ENCODE assay signal across 3 cellular contexts in genomic region chr4:48758703-48759102, GRCh38. TPM values are rescaled to one million over a fixed set of nuclear protein-coding genes. Genes with fewer than 3 reads are reported as not detected.
DNase-seq lines count a peak whose midpoint lies in the region; ATAC-seq, FAIRE-seq and TF ChIP-seq lines count a peak whose summit lies in the region.
"Not testable (repeated sequence)": the region's sequence is repeated elsewhere in the genome, so short reads cannot be mapped to it uniquely, and the experiment has no call there.

No MANE protein-coding gene starts in this region.

- not testable (repeated sequence) for TF ChIP-seq POLR2A in K562 (conservative IDR thresholded peaks at IDR 0.05)

- not testable (repeated sequence) for TF ChIP-seq RAD21 in K562 (CRISPR knock-in tag; conservative IDR thresholded peaks at IDR 0.05 in 1 of 2, IDR thresholded peaks at IDR 0.05 in 1 of 2)

- not testable (repeated sequence) for TF ChIP-seq CTCF in HEK293 (tag by site-specific recombination; IDR thresholded peaks at IDR 0.05); K562 (IDR thresholded peaks at IDR 0.05 in 2 of 3, conservative IDR thresholded peaks at IDR 0.05 in 1 of 3; ENCODE audit: insufficient read depth in 2 of 3, low read depth in 1 of 3, low read length in 3 of 3)

- H3K9me3 Mint-ChIP-seq in activated naive CD8-positive, alpha-beta T cell (ENCODE audit: low read depth), result not testable (repeated sequence)

- H3K79me2 ChIP-seq in K562 (ENCODE audit: control insufficient read depth, insufficient read depth, low read length), result peaks cover 53% of the 10 kb centered on the region

- H3K4me2 ChIP-seq in K562 (ENCODE audit: insufficient read depth, low read length), result not testable (repeated sequence)

- not testable (repeated sequence) for ATAC-seq in K562

- not testable (repeated sequence) for TF ChIP-seq EP300 in K562 (IDR thresholded peaks at IDR 0.05; ENCODE audit: low read length)

- H3K27me3 Mint-ChIP-seq in activated naive CD8-positive, alpha-beta T cell, result not testable (repeated sequence)

- H3K4me3 ChIP-seq in HEK293 (ENCODE audit: low read depth, low read length); K562: not testable (repeated sequence)

- not testable (repeated sequence) for H3K27me3 ChIP-seq in K562 (ENCODE audit: control insufficient read depth in 2 of 2, insufficient read depth in 2 of 2, low read length in 2 of 2)

- H3K36me3 Mint-ChIP-seq in activated naive CD8-positive, alpha-beta T cell, result peaks cover 15% of the 10 kb centered on the region

- WGBS in K562 (ENCODE audit: insufficient coverage, low coverage, missing lambda C conversion rate), result 86% methylated on average over 5 of the region's 5 CpGs

- H3K4me1 ChIP-seq in HEK293 (ENCODE audit: control insufficient read depth, insufficient read depth, low read length); K562 (replicated peaks in 1 of 2; ENCODE audit: control insufficient read depth in 2 of 2, insufficient read depth in 2 of 2, low read length in 2 of 2): not testable (repeated sequence)

- in situ Hi-C loops in K562 (cut with MboI), result not testable (repeated sequence)

- H3K9ac ChIP-seq in K562 (ENCODE audit: insufficient read depth in 1 of 2, low read depth in 2 of 2, low read length in 2 of 2), result not testable (repeated sequence)

- peak overlapping the region; percentile 34 for H3K27ac Mint-ChIP-seq in activated naive CD8-positive, alpha-beta T cell

- FAIRE-seq in K562 (lab: Jason Lieb, UNC), result not testable (repeated sequence)

- peaks cover 49% of the 10 kb centered on the region for H3K4me1 Mint-ChIP-seq in activated naive CD8-positive, alpha-beta T cell (ENCODE audit: low read depth)

- H3K27ac ChIP-seq in HEK293 (ENCODE audit: extremely low read depth, low read depth, low read length); K562 (ENCODE audit: extremely low read depth, low read depth, low read length): not testable (repeated sequence)

- not testable (repeated sequence) for H3K4me3 Mint-ChIP-seq in activated naive CD8-positive, alpha-beta T cell

- H3K9me1 ChIP-seq in K562 (ENCODE audit: control insufficient read depth, insufficient read depth, low read length), result not testable (repeated sequence)

- not testable (repeated sequence) for DNase-seq in K562 (ENCODE audit: extremely low read depth in 1 of 4, low spot score in 3 of 4)

- POLR2A ChIA-PET in HEK293 (lab: Yijun Ruan, JAX); K562 (lab: Yijun Ruan, JAX): not testable (repeated sequence)

- H3K36me3 ChIP-seq in HEK293 (ENCODE audit: control insufficient read depth in 2 of 2, insufficient read depth in 1 of 2, low read length in 2 of 2); K562 (ENCODE audit: control insufficient read depth, insufficient read depth, low read length): not testable (repeated sequence)

- not testable (repeated sequence) for BruUV-seq in K562 (replicated peaks; lab: Mats Ljungman, UMichigan)

- intact Hi-C loops in K562 (cut with micrococcal nuclease), result not testable (repeated sequence)

- CTCF ChIA-PET in HEK293 (lab: Yijun Ruan, JAX); K562 (lab: Yijun Ruan, JAX; ENCODE audit: low intra/inter-chr PET ratio): not testable (repeated sequence)

- not testable (repeated sequence) for H3K9me3 ChIP-seq in HEK293 (ENCODE audit: control insufficient read depth, insufficient read depth, low read depth, low read length); K562 (replicated peaks; ENCODE audit: control insufficient read depth, insufficient read depth, low read depth, low read length)

- not testable (repeated sequence) for H2AFZ ChIP-seq in K562 (ENCODE audit: low read depth, low read length)

- H4K20me1 ChIP-seq in K562 (replicated peaks; ENCODE audit: control insufficient read depth, insufficient read depth, low read length), result not testable (repeated sequence)

TF ChIP-seq in HEK293, 187 proteins besides CTCF, POLR2A, EP300 and RAD21:
- TF ChIP-seq ZNF146 (tag by site-specific recombination; IDR thresholded peaks at IDR 0.05), result peak; percentile 80
TF ChIP-seq in HEK293: peak in this region for 1; not testable (repeated sequence) for 186.

TF ChIP-seq in K562, 482 proteins besides CTCF, POLR2A, EP300 and RAD21:
- 0 out of 4 replicates have a peak, but pooled peaks of 1 of the 2 experiments have one; percentile 46 for TF ChIP-seq KDM1A (IDR thresholded peaks at IDR 0.05)
- TF ChIP-seq ZNF146 (CRISPR knock-in tag; IDR thresholded peaks at IDR 0.05; ENCODE audit: unreplicated experiment), result peak; percentile 56
- TF ChIP-seq BCOR (IDR thresholded peaks at IDR 0.05), result peak; percentile 63

RNA-seq across cellular contexts. Expression of gene FRYL, which starts 21.4 kb away (rescaled TPM):
- total RNA-seq in K562 (2011; cell fraction: chromatin; rRNA removed; ENCODE audit: low replicate concordance), result 54.3 and 216 TPM in 2 replicates
- 36.9 and 53.4 TPM in 2 replicates for total RNA-seq in K562 (2011; cell fraction: nucleolus; rRNA removed)
- 66.0 and 97.4 TPM in 2 replicates for total RNA-seq in K562 (2011; cell fraction: nucleoplasm; rRNA removed)
- 15.9 and 31.6 TPM in 2 replicates for total RNA-seq in K562 (2014; rRNA removed)
- total RNA-seq in K562 (2014; rRNA removed; fragmentation: Illumina TruSeq; extraction: Trizol), result 29.3 and 36.9 TPM in 2 replicates
- 31.7 and 34.9 TPM in 2 replicates for total RNA-seq in K562 (2015; rRNA removed; fragmentation: Illumina TruSeq; extraction: Trizol)
- 24.1 and 25.8 TPM in 2 replicates for total RNA-seq in K562 (2021)
- polyA plus RNA-seq in K562 (2011; rRNA removed), result 16.0 and 21.7 TPM in 2 replicates
- 4.9 and 8.5 TPM in 2 replicates for polyA plus RNA-seq in K562 (2011; cell fraction: cytosol; rRNA removed)
- polyA plus RNA-seq in K562 (2011; cell fraction: nucleus; rRNA removed), result 24.7 and 39.0 TPM in 2 replicates
- 10.3 and 14.0 TPM in 2 replicates for polyA plus RNA-seq in K562 (2012)
- polyA plus RNA-seq in K562 (2014; fragmentation: Illumina TruSeq; extraction: Trizol), result 11.4 and 13.2 TPM in 2 replicates
- 1 to 10 TPM; 7.2 TPM for polyA plus RNA-seq in K562 (2014; fragmentation: Nextera tagmentation; extraction: Ambion mirVana)
- polyA plus RNA-seq in K562 (2014; rRNA removed), result 9.3 and 11.5 TPM in 2 replicates
- 96.4 and 106 TPM in 2 replicates for polyA minus RNA-seq in K562 (2011; rRNA and poly(A)+ RNA removed)
- polyA minus RNA-seq in K562 (2011; cell fraction: cytosol; rRNA and poly(A)+ RNA removed), result 18.9 and 26.7 TPM in 2 replicates
- 125 and 183 TPM in 2 replicates for polyA minus RNA-seq in K562 (2011; cell fraction: nucleus; rRNA and poly(A)+ RNA removed)
